18 cellular contexts compared by ENCODE assay signal in genomic region chr9:69141851-69142250, GRCh38. TPM values are rescaled to one million over a fixed set of nuclear protein-coding genes. Genes with fewer than 3 reads are reported as not detected.
A peak's percentile ranks its signal among the peaks of the same experiment; 100 is the strongest.
DNase-seq lines count a peak whose midpoint lies in the region; ATAC-seq and TF ChIP-seq lines count a peak whose summit lies in the region.
"Had no signal": no experiment of that assay in that cellular context is flagged by ENCODE, and none has a peak within 500 bp of the region (broad histone marks: within the 10 kb centered on the region; RNA-seq: fewer than 3 reads in every experiment).

No MANE protein-coding gene starts in this region.

- H3K4me3 Mint-ChIP-seq in Calu3 (ENCODE audit: low read depth, unreplicated experiment): no peak overlapping the region
- H3K4me3 Mint-ChIP-seq in endodermal cell: no peak overlapping the region

- H3K36me3 ChIP-seq in IMR-90 (ENCODE audit: control insufficient read depth, insufficient read depth, low read length) (no peaks in the 10 kb centered on the region), endodermal cell (ENCODE audit: control insufficient read depth, insufficient read depth, low read length) (no peaks in the 10 kb centered on the region)

- no peak overlapping the region for H3K14ac ChIP-seq in IMR-90 (replicated peaks; ENCODE audit: low read depth, low read length)

- no peak overlapping the region for H3K4ac ChIP-seq in IMR-90 (ENCODE audit: low read depth, low read length)

- intact Hi-C loops in Calu3 (cut with micrococcal nuclease; ENCODE audit: unreplicated experiment): no loop called here
- intact Hi-C loops in IMR-90 (cut with micrococcal nuclease): no loop called here

- no peak for TF ChIP-seq POLR2A in IMR-90 (IDR thresholded peaks at IDR 0.05; ENCODE audit: low read depth, low read length)

- H3K56ac ChIP-seq in IMR-90 (ENCODE audit: extremely low read depth, insufficient read depth, low read length): no peak overlapping the region

- in situ Hi-C loops in IMR-90 (cut with MboI; ENCODE audit: low sequenced_read_pairs) (no loop called here), GM13977 (cut with MboI; ENCODE audit: low pct_unique_long_range_greater_than_20kb, low sequenced_read_pairs, unreplicated experiment) (no loop called here)

- no peak overlapping the region for H3K4me2 ChIP-seq in IMR-90 (ENCODE audit: low read depth, low read length)
- H3K4me2 ChIP-seq: SK-N-SH had no signal

- no peak for ATAC-seq in IMR-90 (ENCODE audit: low read depth)

- H3K27me3 Mint-ChIP-seq in Calu3 (ENCODE audit: unreplicated experiment) (no peaks in the 10 kb centered on the region), endodermal cell (ENCODE audit: insufficient read depth) (no peaks in the 10 kb centered on the region)

- no peaks in the 10 kb centered on the region for H3K9me3 Mint-ChIP-seq in Calu3 (ENCODE audit: low read depth, unreplicated experiment)
- H3K9me3 Mint-ChIP-seq in endodermal cell: no peaks in the 10 kb centered on the region

- H3K27ac Mint-ChIP-seq in Calu3 (ENCODE audit: unreplicated experiment): peak overlapping the region; percentile 47
- no peak overlapping the region for H3K27ac Mint-ChIP-seq in endodermal cell

- BruUV-seq in Calu3 (replicated peaks; lab: Mats Ljungman, UMichigan): no TSS peak
- BruUV-seq in IMR-90 (replicated peaks; lab: Mats Ljungman, UMichigan): no TSS peak

- H2BK20ac ChIP-seq in IMR-90 (ENCODE audit: low read depth, low read length): no peak overlapping the region

- H2BK15ac ChIP-seq in IMR-90 (ENCODE audit: low read depth, low read length): no peak overlapping the region

- no peak overlapping the region for H3K18ac ChIP-seq in IMR-90 (ENCODE audit: low read depth, low read length)

- H4K8ac ChIP-seq in IMR-90 (ENCODE audit: low read depth in 2 of 2, low read length in 2 of 2): no peak overlapping the region

- 100% methylated on average over 1 of the region's 5 CpGs; no CpG with 5 or more reads in 1 of the 2 experiments for WGBS in IMR-90 (ENCODE audit: extremely low coverage in 2 of 2, insufficient read length in 1 of 2), 2 experiments
- 93 to 96% methylated on average over 4 to 5 of the region's 5 CpGs for WGBS in endodermal cell (ENCODE audit: insufficient coverage in 1 of 2, insufficient read length in 1 of 2), 2 experiments

- H4K5ac ChIP-seq in IMR-90 (ENCODE audit: low read depth, low read length): no peak overlapping the region

- H2BK120ac ChIP-seq in IMR-90 (ENCODE audit: low read depth, low read length): no peak overlapping the region

- dilution Hi-C loops in IMR-90 (cut with HindIII; ENCODE audit: low sequenced_read_pairs, unreplicated experiment): no loop called here

- no peak overlapping the region for H4K91ac ChIP-seq in IMR-90 (ENCODE audit: insufficient read depth, low read depth, low read length)

- TF ChIP-seq CTCF in Calu3 (IDR thresholded peaks at IDR 0.05; ENCODE audit: unreplicated experiment) (no peak), IMR-90 (conservative IDR thresholded peaks at IDR 0.05; ENCODE audit: low read depth, low read length) (no peak), endodermal cell (conservative IDR thresholded peaks at IDR 0.05) (no peak), GM10266 (IDR thresholded peaks at IDR 0.05; ENCODE audit: control insufficient read depth, insufficient read depth, low read depth, missing control alignments) (no peak), GM13977 (IDR thresholded peaks at IDR 0.05; ENCODE audit: extremely low read depth, insufficient read depth, missing control alignments) (no peak)

- no peak overlapping the region for H2AK9ac ChIP-seq in IMR-90 (replicated peaks; ENCODE audit: low read depth, low read length, poor library complexity)

- H3K9ac ChIP-seq in IMR-90 (ENCODE audit: low read depth, low read length) (no peak overlapping the region), endodermal cell (ENCODE audit: extremely low read depth, low read length, poor library complexity, severe bottlenecking) (no peak overlapping the region)
- H3K9ac ChIP-seq: SK-N-SH had no signal

- H3K9me3 ChIP-seq in IMR-90 (ENCODE audit: control insufficient read depth, insufficient read depth, low read length): no peaks in the 10 kb centered on the region
- H3K9me3 ChIP-seq in endodermal cell (ENCODE audit: control insufficient read depth, low read length): no peaks in the 10 kb centered on the region
- H3K9me3 ChIP-seq: SK-N-SH had no signal

- no peaks in the 10 kb centered on the region for H3K27me3 ChIP-seq in IMR-90 (ENCODE audit: control insufficient read depth, insufficient read depth, low read length)
- H3K27me3 ChIP-seq in endodermal cell (ENCODE audit: control insufficient read depth, insufficient read depth, low read length, poor library complexity, severe bottlenecking): no peaks in the 10 kb centered on the region

- peaks cover 0 to 26% of the 10 kb centered on the region in 2 experiments; a peak in 3 of 4 replicates for H3K79me1 ChIP-seq in IMR-90 (ENCODE audit: low read depth in 1 of 2, low read length in 2 of 2)

- peaks cover 18% of the 10 kb centered on the region for H3K36me3 Mint-ChIP-seq in Calu3 (ENCODE audit: insufficient read depth, unreplicated experiment)
- peaks cover 4% of the 10 kb centered on the region for H3K36me3 Mint-ChIP-seq in endodermal cell (ENCODE audit: low read depth)

- H3K4me3 ChIP-seq in IMR-90 (ENCODE audit: insufficient read depth, low read depth, low read length) (no peak overlapping the region), endodermal cell (ENCODE audit: low read length) (no peak overlapping the region)

- H2AFZ ChIP-seq in IMR-90 (replicated peaks; ENCODE audit: low read length, poor library complexity): no peak overlapping the region

- peak overlapping the region; percentile 4; the same call in 1 of the 2 replicates for H3K23ac ChIP-seq in IMR-90 (ENCODE audit: low read depth, low read length)

- H3K4me1 Mint-ChIP-seq in Calu3 (ENCODE audit: low read depth, unreplicated experiment): peaks cover 22% of the 10 kb centered on the region
- H3K4me1 Mint-ChIP-seq in endodermal cell: no peaks in the 10 kb centered on the region

- H3K27ac ChIP-seq in IMR-90 (ENCODE audit: insufficient read depth, low read length): no peak overlapping the region
- H3K27ac ChIP-seq in endodermal cell (ENCODE audit: low read depth, low read length): no peak overlapping the region
- H3K27ac ChIP-seq: C4-2B had no signal

- no peak for TF ChIP-seq RAD21 in IMR-90 (IDR thresholded peaks at IDR 0.05; ENCODE audit: low read length)

- no peak overlapping the region for H2BK5ac ChIP-seq in IMR-90 (ENCODE audit: low read depth, low read length, poor library complexity, severe bottlenecking)

- DNase-seq in Calu3: no peak
- no peak for DNase-seq in IMR-90
- peak; percentile 34 for DNase-seq in endodermal cell
- peak; percentile 55 for DNase-seq in mesenteric fat pad (ENCODE audit: low spot score)
- no peak for DNase-seq in GM10266 (ENCODE audit: extremely low spot score)
- no peak for DNase-seq in NCI-H446 (lab: John Stamatoyannopoulos, UW)
- DNase-seq in GM13977 (ENCODE audit: low spot score): no peak
- DNase-seq: ACHN; AML-193; HCEC 1CT; NCI-H1105; NCI-H2081; NCI-H2171 treated with DMSO at 0.1 percent for 48 hours; NCI-H748 treated with DMSO at 0.1 percent for 48 hours; NK-92 treated with Interleukin-12 subunit alpha and Interleukin-12 subunit beta, amount 100 ng/mL, for 24 hours; SHP77 treated with DMSO at 0.1 percent for 48 hours; SK-N-SH had no signal

- no peaks in the 10 kb centered on the region for H3K4me1 ChIP-seq in IMR-90 (ENCODE audit: control insufficient read depth, insufficient read depth, low read length)
- H3K4me1 ChIP-seq in endodermal cell (ENCODE audit: control insufficient read depth, insufficient read depth, low read length): no peaks in the 10 kb centered on the region

- H3K9me1 ChIP-seq in IMR-90 (ENCODE audit: insufficient read depth, low read length): peaks cover 2% of the 10 kb centered on the region; the same call in 1 of the 2 replicates

- POLR2A ChIA-PET in IMR-90 (lab: Charles Lee; ENCODE audit: unreplicated experiment): no interaction called here

- CTCF ChIA-PET in Calu3 (lab: Charles Lee): no interaction called here
- CTCF ChIA-PET in IMR-90 (lab: Yijun Ruan, JAX): interaction anchor here (1.5 kb wide), 1 partner anchor 98 kb away, joined by 3 read pairs; no protein-coding TSS in a partner anchor

- no peak overlapping the region for H2AK5ac ChIP-seq in IMR-90 (ENCODE audit: low read depth, low read length)

- H4K20me1 ChIP-seq in IMR-90 (ENCODE audit: insufficient read depth, low read length): 0 out of 2 replicates have a peak, but pooled peaks cover 1% of the 10 kb centered on the region

TF ChIP-seq in IMR-90, 13 proteins besides CTCF, POLR2A, EP300 and RAD21 (continues in another document):
- TF ChIP-seq SMC3 (IDR thresholded peaks at IDR 0.05; ENCODE audit: low read depth, low read length) (no peak), MAFK (IDR thresholded peaks at IDR 0.05; ENCODE audit: low read depth, low read length) (no peak), FOS (IDR thresholded peaks at IDR 0.05; ENCODE audit: low read depth, low read length) (no peak), USF2 (IDR thresholded peaks at IDR 0.05; ENCODE audit: low read depth, low read length) (no peak), MAZ (IDR thresholded peaks at IDR 0.05; ENCODE audit: borderline replicate concordance, low read depth, low read length) (no peak), BHLHE40 (IDR thresholded peaks at IDR 0.05; ENCODE audit: low read depth, low read length) (no peak), NFE2L2 (IDR thresholded peaks at IDR 0.05; ENCODE audit: low read depth, low read length) (no peak), CEBPB (IDR thresholded peaks at IDR 0.05; ENCODE audit: low read depth, low read length) (no peak), MXI1 (IDR thresholded peaks at IDR 0.05; ENCODE audit: borderline replicate concordance, low read depth, low read length) (no peak), RFX5 (IDR thresholded peaks at IDR 0.05; ENCODE audit: low read depth, low read length) (no peak)

RNA-seq across cellular contexts. Expression of gene TJP2, which starts 32.2 kb away (rescaled TPM):
- total RNA-seq in Calu3 (2022): 139 and 160 TPM in 2 replicates
- total RNA-seq in IMR-90 (2012; rRNA removed): 49.3 and 53.6 TPM in 2 replicates
- 38.3 and 40.2 TPM in 2 replicates for polyA plus RNA-seq in IMR-90 (2012; rRNA removed)
- 19.5 and 21.8 TPM in 2 replicates for polyA plus RNA-seq in IMR-90 (2012; cell fraction: cytosol; rRNA removed)
- 40.5 and 57.5 TPM in 2 replicates for polyA plus RNA-seq in IMR-90 (2012; cell fraction: nucleus; rRNA removed; ENCODE audit: low replicate concordance)
- 10 to 100 TPM; 45.1 to 53.0 TPM for total RNA-seq in endodermal cell
- 25.6 TPM for polyA plus RNA-seq in endodermal cell (2013, experiment 1 of 2)
- 21.9 TPM for polyA plus RNA-seq in endodermal cell (2013, experiment 2 of 2)
- total RNA-seq in mesenteric fat pad: 105 TPM

Comparison
In these comparisons a context has a peak if more than half of its experiments do, and no peak if none do; other contexts are left out.
1. DNase-seq: peak in endodermal cell (single experiment) and mesenteric fat pad (single experiment); none in Calu3 (single experiment), IMR-90 (single experiment), GM10266 (single experiment), NCI-H446 (0 of 2) and GM13977 (single experiment).